Comparison of ENCODE assay signal across 3 cellular contexts in the genomic region with DNA sequence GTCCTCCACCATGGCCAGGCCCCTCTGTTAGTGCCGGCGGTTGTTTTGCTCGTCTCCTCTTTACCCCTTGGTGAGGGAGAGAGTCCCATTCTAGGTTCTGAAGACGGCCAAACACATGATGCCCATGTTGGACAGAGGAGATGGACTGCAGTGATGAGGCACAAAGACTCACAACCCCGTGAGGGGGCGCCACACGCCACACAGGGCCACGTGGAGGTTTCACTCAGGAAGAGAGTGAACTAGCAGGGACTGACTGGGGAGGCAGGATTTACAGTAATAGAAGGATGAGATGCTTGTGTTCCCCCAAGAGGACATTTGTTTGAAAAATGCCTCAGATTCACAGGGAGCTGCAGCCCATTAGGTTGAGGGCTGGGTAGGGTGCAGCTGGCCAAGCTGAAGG.
A peak's percentile ranks its signal among the peaks of the same experiment; 100 is the strongest.
TF ChIP-seq lines count a peak whose summit lies in the region.

No MANE protein-coding gene starts in this region.

TF ChIP-seq in GM23338, 12 proteins besides CTCF, POLR2A, EP300 and RAD21 (continued from another document):
- TF ChIP-seq, protein P1, sequence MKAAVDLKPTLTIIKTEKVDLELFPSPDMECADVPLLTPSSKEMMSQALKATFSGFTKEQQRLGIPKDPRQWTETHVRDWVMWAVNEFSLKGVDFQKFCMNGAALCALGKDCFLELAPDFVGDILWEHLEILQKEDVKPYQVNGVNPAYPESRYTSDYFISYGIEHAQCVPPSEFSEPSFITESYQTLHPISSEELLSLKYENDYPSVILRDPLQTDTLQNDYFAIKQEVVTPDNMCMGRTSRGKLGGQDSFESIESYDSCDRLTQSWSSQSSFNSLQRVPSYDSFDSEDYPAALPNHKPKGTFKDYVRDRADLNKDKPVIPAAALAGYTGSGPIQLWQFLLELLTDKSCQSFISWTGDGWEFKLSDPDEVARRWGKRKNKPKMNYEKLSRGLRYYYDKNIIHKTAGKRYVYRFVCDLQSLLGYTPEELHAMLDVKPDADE (IDR thresholded peaks at IDR 0.05), result no peak
- TF ChIP-seq CREB1 (CRISPR knock-in tag; IDR thresholded peaks at IDR 0.05; ENCODE audit: low read depth), result no peak

TF ChIP-seq in IMR-90, 13 proteins besides CTCF, POLR2A, EP300 and RAD21 (continued from another document):
- TF ChIP-seq, protein P2, sequence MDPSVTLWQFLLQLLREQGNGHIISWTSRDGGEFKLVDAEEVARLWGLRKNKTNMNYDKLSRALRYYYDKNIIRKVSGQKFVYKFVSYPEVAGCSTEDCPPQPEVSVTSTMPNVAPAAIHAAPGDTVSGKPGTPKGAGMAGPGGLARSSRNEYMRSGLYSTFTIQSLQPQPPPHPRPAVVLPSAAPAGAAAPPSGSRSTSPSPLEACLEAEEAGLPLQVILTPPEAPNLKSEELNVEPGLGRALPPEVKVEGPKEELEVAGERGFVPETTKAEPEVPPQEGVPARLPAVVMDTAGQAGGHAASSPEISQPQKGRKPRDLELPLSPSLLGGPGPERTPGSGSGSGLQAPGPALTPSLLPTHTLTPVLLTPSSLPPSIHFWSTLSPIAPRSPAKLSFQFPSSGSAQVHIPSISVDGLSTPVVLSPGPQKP (IDR thresholded peaks at IDR 0.05; ENCODE audit: borderline replicate concordance, low read depth, low read length), result no peak
- no peak for TF ChIP-seq SMC3 (IDR thresholded peaks at IDR 0.05; ENCODE audit: low read depth, low read length)
- no peak for TF ChIP-seq NFE2L2 (IDR thresholded peaks at IDR 0.05; ENCODE audit: low read depth, low read length)
- TF ChIP-seq MAZ (IDR thresholded peaks at IDR 0.05; ENCODE audit: borderline replicate concordance, low read depth, low read length), result no peak
- TF ChIP-seq MAFK (IDR thresholded peaks at IDR 0.05; ENCODE audit: low read depth, low read length), result no peak
- no peak for TF ChIP-seq RFX5 (IDR thresholded peaks at IDR 0.05; ENCODE audit: low read depth, low read length)
- no peak for TF ChIP-seq MXI1 (IDR thresholded peaks at IDR 0.05; ENCODE audit: borderline replicate concordance, low read depth, low read length)
- no peak for TF ChIP-seq CHD1 (IDR thresholded peaks at IDR 0.05; ENCODE audit: low read depth, low read length)
- no peak for TF ChIP-seq RCOR1 (IDR thresholded peaks at IDR 0.05; ENCODE audit: insufficient replicate concordance, low read length)
- TF ChIP-seq, protein P3, sequence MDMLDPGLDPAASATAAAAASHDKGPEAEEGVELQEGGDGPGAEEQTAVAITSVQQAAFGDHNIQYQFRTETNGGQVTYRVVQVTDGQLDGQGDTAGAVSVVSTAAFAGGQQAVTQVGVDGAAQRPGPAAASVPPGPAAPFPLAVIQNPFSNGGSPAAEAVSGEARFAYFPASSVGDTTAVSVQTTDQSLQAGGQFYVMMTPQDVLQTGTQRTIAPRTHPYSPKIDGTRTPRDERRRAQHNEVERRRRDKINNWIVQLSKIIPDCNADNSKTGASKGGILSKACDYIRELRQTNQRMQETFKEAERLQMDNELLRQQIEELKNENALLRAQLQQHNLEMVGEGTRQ (IDR thresholded peaks at IDR 0.05; ENCODE audit: low read depth, low read length), result no peak

TF ChIP-seq in WTC11, 78 proteins besides CTCF, POLR2A, EP300 and RAD21:
- TF ChIP-seq, protein P3 (CRISPR knock-in tag; IDR thresholded peaks at IDR 0.05), result 0 out of 2 replicates have a peak, but pooled peaks have one; percentile 13
- TF ChIP-seq GABPB1 (CRISPR knock-in tag; IDR thresholded peaks at IDR 0.05) (no peak), TEAD1 (CRISPR knock-in tag; IDR thresholded peaks at IDR 0.05) (no peak), ZNF416 (CRISPR knock-in tag; IDR thresholded peaks at IDR 0.05) (no peak), FOXK1 (CRISPR knock-in tag; IDR thresholded peaks at IDR 0.05) (no peak)
- TF ChIP-seq, protein P4, sequence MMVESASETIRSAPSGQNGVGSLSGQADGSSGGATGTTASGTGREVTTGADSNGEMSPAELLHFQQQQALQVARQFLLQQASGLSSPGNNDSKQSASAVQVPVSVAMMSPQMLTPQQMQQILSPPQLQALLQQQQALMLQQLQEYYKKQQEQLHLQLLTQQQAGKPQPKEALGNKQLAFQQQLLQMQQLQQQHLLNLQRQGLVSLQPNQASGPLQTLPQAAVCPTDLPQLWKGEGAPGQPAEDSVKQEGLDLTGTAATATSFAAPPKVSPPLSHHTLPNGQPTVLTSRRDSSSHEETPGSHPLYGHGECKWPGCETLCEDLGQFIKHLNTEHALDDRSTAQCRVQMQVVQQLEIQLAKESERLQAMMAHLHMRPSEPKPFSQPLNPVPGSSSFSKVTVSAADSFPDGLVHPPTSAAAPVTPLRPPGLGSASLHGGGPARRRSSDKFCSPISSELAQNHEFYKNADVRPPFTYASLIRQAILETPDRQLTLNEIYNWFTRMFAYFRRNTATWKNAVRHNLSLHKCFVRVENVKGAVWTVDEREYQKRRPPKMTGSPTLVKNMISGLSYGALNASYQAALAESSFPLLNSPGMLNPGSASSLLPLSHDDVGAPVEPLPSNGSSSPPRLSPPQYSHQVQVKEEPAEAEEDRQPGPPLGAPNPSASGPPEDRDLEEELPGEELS (CRISPR knock-in tag; IDR thresholded peaks at IDR 0.05), result no peak
- TF ChIP-seq, protein P5, sequence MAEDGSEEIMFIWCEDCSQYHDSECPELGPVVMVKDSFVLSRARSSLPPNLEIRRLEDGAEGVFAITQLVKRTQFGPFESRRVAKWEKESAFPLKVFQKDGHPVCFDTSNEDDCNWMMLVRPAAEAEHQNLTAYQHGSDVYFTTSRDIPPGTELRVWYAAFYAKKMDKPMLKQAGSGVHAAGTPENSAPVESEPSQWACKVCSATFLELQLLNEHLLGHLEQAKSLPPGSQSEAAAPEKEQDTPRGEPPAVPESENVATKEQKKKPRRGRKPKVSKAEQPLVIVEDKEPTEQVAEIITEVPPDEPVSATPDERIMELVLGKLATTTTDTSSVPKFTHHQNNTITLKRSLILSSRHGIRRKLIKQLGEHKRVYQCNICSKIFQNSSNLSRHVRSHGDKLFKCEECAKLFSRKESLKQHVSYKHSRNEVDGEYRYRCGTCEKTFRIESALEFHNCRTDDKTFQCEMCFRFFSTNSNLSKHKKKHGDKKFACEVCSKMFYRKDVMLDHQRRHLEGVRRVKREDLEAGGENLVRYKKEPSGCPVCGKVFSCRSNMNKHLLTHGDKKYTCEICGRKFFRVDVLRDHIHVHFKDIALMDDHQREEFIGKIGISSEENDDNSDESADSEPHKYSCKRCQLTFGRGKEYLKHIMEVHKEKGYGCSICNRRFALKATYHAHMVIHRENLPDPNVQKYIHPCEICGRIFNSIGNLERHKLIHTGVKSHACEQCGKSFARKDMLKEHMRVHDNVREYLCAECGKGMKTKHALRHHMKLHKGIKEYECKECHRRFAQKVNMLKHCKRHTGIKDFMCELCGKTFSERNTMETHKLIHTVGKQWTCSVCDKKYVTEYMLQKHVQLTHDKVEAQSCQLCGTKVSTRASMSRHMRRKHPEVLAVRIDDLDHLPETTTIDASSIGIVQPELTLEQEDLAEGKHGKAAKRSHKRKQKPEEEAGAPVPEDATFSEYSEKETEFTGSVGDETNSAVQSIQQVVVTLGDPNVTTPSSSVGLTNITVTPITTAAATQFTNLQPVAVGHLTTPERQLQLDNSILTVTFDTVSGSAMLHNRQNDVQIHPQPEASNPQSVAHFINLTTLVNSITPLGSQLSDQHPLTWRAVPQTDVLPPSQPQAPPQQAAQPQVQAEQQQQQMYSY (CRISPR knock-in tag; IDR thresholded peaks at IDR 0.05), result no peak
